Comparison of ENCODE assay signal across 17 cellular contexts in genomic region chr4:172007889-172008288, GRCh38.
DNase-seq lines count a peak whose midpoint lies in the region; ATAC-seq, FAIRE-seq and TF ChIP-seq lines count a peak whose summit lies in the region.
"Had no signal": no experiment of that assay in that cellular context is flagged by ENCODE, and none has a peak within 500 bp of the region (broad histone marks: within the 10 kb centered on the region; RNA-seq: fewer than 3 reads in every experiment).

No MANE protein-coding gene starts in this region.

- no peak for DNase-seq in SK-N-SH
- peak; percentile 8 for DNase-seq in NCI-H69 (lab: John Stamatoyannopoulos, UW)
- peak; percentile 16 for DNase-seq in RPMI8226
- DNase-seq in NCI-H1436 treated with DMSO at 0.1 percent for 48 hours (lab: John Stamatoyannopoulos, UW), result no peak
- no peak for DNase-seq in HepG2 (ENCODE audit: low spot score)
- DNase-seq: 8988T; Calu3; CD4-positive, alpha-beta memory T cell; DMS79 treated with DMSO at 0.1 percent for 48 hours; GF-D8; HCEC 1CT had no signal

- no peak for TF ChIP-seq POLR2A in HepG2 (IDR thresholded peaks at IDR 0.05; ENCODE audit: insufficient read depth in 1 of 2, low read depth in 2 of 2, low read length in 2 of 2)

- H4K20me1 ChIP-seq in SK-N-SH (ENCODE audit: insufficient read depth) (no peaks in the 10 kb centered on the region), HepG2 (ENCODE audit: insufficient read depth, low read length) (no peaks in the 10 kb centered on the region)
- H4K20me1 ChIP-seq: BLaER1 had no signal

- H3K27ac Mint-ChIP-seq in activated T-helper 17 cell treated with anti-CD3 and anti-CD28 coated beads, Interleukin-2, amount 50 U/mL, for 72 hours, result no peak overlapping the region
- H3K27ac Mint-ChIP-seq: CD14-positive monocyte, GM23338 had no signal

- intact Hi-C loops in HepG2 (cut with micrococcal nuclease; ENCODE audit: unreplicated experiment), result no loop called here

- CTCF ChIA-PET in SK-N-SH (lab: Yijun Ruan, JAX), result interaction anchor here (0.7 kb wide), 1 partner anchor 1489 kb away, joined by 3 read pairs; no protein-coding TSS in a partner anchor
- CTCF ChIA-PET in HepG2 (lab: Yijun Ruan, JAX; ENCODE audit: low intra/inter-chr PET ratio, low total read pairs), result no interaction called here

- in situ Hi-C loops in HepG2 (cut with HindIII; ENCODE audit: extremely low pct_ligation_motif_present, low pct_unique_long_range_greater_than_20kb), result no loop called here

- TF ChIP-seq EP300 in SK-N-SH (IDR thresholded peaks at IDR 0.05; ENCODE audit: borderline replicate concordance in 1 of 2, low read depth in 1 of 2, low read length in 1 of 2), result no peak
- no peak for TF ChIP-seq EP300 in HepG2 (IDR thresholded peaks at IDR 0.05; ENCODE audit: low read depth in 2 of 2, low read length in 2 of 2)
- no peak for TF ChIP-seq EP300 in HepG2 (CRISPR knock-in tag; IDR thresholded peaks at IDR 0.05; ENCODE audit: borderline replicate concordance)

- no peak for TF ChIP-seq RAD21 in SK-N-SH (IDR thresholded peaks at IDR 0.05; ENCODE audit: low read length)
- TF ChIP-seq RAD21 in HepG2 (CRISPR knock-in tag; IDR thresholded peaks at IDR 0.05), result no peak

- no peaks in the 10 kb centered on the region for H3F3A ChIP-seq in SK-N-SH (replicated peaks; ENCODE audit: insufficient read depth)

- no peaks in the 10 kb centered on the region for H3K27me3 ChIP-seq in SK-N-SH (ENCODE audit: insufficient read depth)
- H3K27me3 ChIP-seq in HepG2 (ENCODE audit: control insufficient read depth in 1 of 2, insufficient read depth in 2 of 2, low read length in 2 of 2), result no peaks in the 10 kb centered on the region
- H3K27me3 ChIP-seq: BLaER1 had no signal

- POLR2A ChIA-PET in SK-N-SH (lab: Yijun Ruan, JAX) (no interaction called here), HepG2 (lab: Yijun Ruan, JAX) (no interaction called here)

- no peak for FAIRE-seq in HepG2 (lab: Jason Lieb, UNC)
- FAIRE-seq: H54 had no signal

- no peak overlapping the region for H3K9ac ChIP-seq in SK-N-SH
- H3K9ac ChIP-seq in HepG2 (ENCODE audit: insufficient read depth, low read depth, low read length), result no peak overlapping the region
- H3K9ac ChIP-seq: BLaER1 had no signal

- H3K36me3 Mint-ChIP-seq in activated T-helper 17 cell treated with anti-CD3 and anti-CD28 coated beads, Interleukin-2, amount 50 U/mL, for 72 hours (ENCODE audit: low read depth), result no peaks in the 10 kb centered on the region
- H3K36me3 Mint-ChIP-seq: CD14-positive monocyte; CD4-positive, alpha-beta memory T cell had no signal

- no TSS peak for BruUV-seq in HepG2 (replicated peaks; lab: Mats Ljungman, UMichigan)

- TF ChIP-seq CTCF in SK-N-SH (IDR thresholded peaks at IDR 0.05) (no peak), HepG2 (CRISPR knock-in tag; IDR thresholded peaks at IDR 0.05) (no peak)

- H3K9me2 ChIP-seq in SK-N-SH, result no peaks in the 10 kb centered on the region

- H2AFZ ChIP-seq in SK-N-SH (ENCODE audit: low read depth) (no peak overlapping the region), HepG2 (ENCODE audit: low read length) (no peak overlapping the region)
- H2AFZ ChIP-seq: GM23338 had no signal

- no peaks in the 10 kb centered on the region for H3K4me1 Mint-ChIP-seq in activated T-helper 17 cell treated with anti-CD3 and anti-CD28 coated beads, Interleukin-2, amount 50 U/mL, for 72 hours
- H3K4me1 Mint-ChIP-seq: CD4-positive, alpha-beta memory T cell had no signal

- H3K9me3 Mint-ChIP-seq in activated T-helper 17 cell treated with anti-CD3 and anti-CD28 coated beads, Interleukin-2, amount 50 U/mL, for 72 hours, result no peaks in the 10 kb centered on the region
- H3K9me3 Mint-ChIP-seq: GM23338 had no signal

- H3K4me2 ChIP-seq in SK-N-SH, result no peak overlapping the region
- H3K4me2 ChIP-seq in HepG2 (ENCODE audit: low read depth, low read length), result no peak overlapping the region
- H3K4me2 ChIP-seq: BLaER1 had no signal

- H3K27me3 Mint-ChIP-seq in activated T-helper 17 cell treated with anti-CD3 and anti-CD28 coated beads, Interleukin-2, amount 50 U/mL, for 72 hours, result no peaks in the 10 kb centered on the region
- H3K27me3 Mint-ChIP-seq: CD4-positive, alpha-beta memory T cell had no signal

- no peaks in the 10 kb centered on the region for H3K36me3 ChIP-seq in SK-N-SH (replicated peaks in 1 of 2; ENCODE audit: control insufficient read depth in 1 of 2, insufficient read depth in 2 of 2, low read length in 1 of 2)
- H3K36me3 ChIP-seq in HepG2 (replicated peaks in 1 of 2; ENCODE audit: control insufficient read depth in 1 of 2, insufficient read depth in 2 of 2, low read length in 2 of 2), result no peaks in the 10 kb centered on the region
- H3K36me3 ChIP-seq: BLaER1 had no signal

- H3K4me1 ChIP-seq in SK-N-SH (ENCODE audit: control insufficient read depth in 1 of 2, insufficient read depth in 2 of 2, low read depth in 1 of 2, low read length in 1 of 2) (peaks cover 0 to 4% of the 10 kb centered on the region in 2 experiments; a peak in 2 of 4 replicates), HepG2 (ENCODE audit: insufficient read depth, low read length) (no peaks in the 10 kb centered on the region)

- no peaks in the 10 kb centered on the region for H3K79me2 ChIP-seq in SK-N-SH (ENCODE audit: insufficient read depth)
- no peaks in the 10 kb centered on the region for H3K79me2 ChIP-seq in HepG2 (ENCODE audit: insufficient read depth, low read length)

- H3K4me3 ChIP-seq in SK-N-SH (ENCODE audit: low read depth in 2 of 2, low read length in 1 of 2) (no peak overlapping the region), HepG2 (replicated peaks in 1 of 3; ENCODE audit: insufficient read depth in 1 of 3, low read depth in 2 of 3, low read length in 3 of 3) (no peak overlapping the region)
- H3K4me3 ChIP-seq: BLaER1, GM23338 had no signal

- H3K27ac ChIP-seq in SK-N-SH (ENCODE audit: low read depth in 2 of 2, low read length in 1 of 2) (peak overlapping the region in 1 of 2 experiments; percentile 39; a peak in 1 of 4 replicates), HepG2 (ENCODE audit: extremely low read length, insufficient read depth, low read length) (no peak overlapping the region)
- H3K27ac ChIP-seq: BLaER1 had no signal

- H3K4me3 Mint-ChIP-seq in activated T-helper 17 cell treated with anti-CD3 and anti-CD28 coated beads, Interleukin-2, amount 50 U/mL, for 72 hours, result no peak overlapping the region
- H3K4me3 Mint-ChIP-seq: CD14-positive monocyte; CD4-positive, alpha-beta memory T cell; GM23338 had no signal

- H3K9me3 ChIP-seq in SK-N-SH (no peaks in the 10 kb centered on the region), HepG2 (ENCODE audit: low read length) (no peaks in the 10 kb centered on the region)
- H3K9me3 ChIP-seq: BLaER1 had no signal

- no peak for ATAC-seq in SK-N-SH treated with all-trans-retinoic acid at 6 μM for 48 hours
- no peak for ATAC-seq in activated T-helper 17 cell treated with anti-CD3 and anti-CD28 coated beads, Interleukin-2, amount 50 U/mL, for 72 hours (replicated peaks)
- ATAC-seq in HepG2, result no peak
- ATAC-seq: GM23338 had no signal

TF ChIP-seq in SK-N-SH treated with all-trans-retinoic acid at 6 μM for 48 hours, 23 proteins besides CTCF, POLR2A, EP300 and RAD21:
- 0 out of 2 replicates have a peak, but pooled peaks have one; percentile 28 for TF ChIP-seq BACH2 (CRISPR knock-in tag; IDR thresholded peaks at IDR 0.05; ENCODE audit: borderline replicate concordance)
- TF ChIP-seq SNAI2 (CRISPR knock-in tag; IDR thresholded peaks at IDR 0.05), result no peak
- TF ChIP-seq TCF4 (CRISPR knock-in tag; IDR thresholded peaks at IDR 0.05; ENCODE audit: borderline replicate concordance), result peak; percentile 91

TF ChIP-seq in SK-N-SH, 30 proteins besides CTCF, POLR2A, EP300 and RAD21 (continues in another document):
- TF ChIP-seq GABPA (IDR thresholded peaks at IDR 0.05; ENCODE audit: low read depth) (no peak), RCOR1 (IDR thresholded peaks at IDR 0.05; ENCODE audit: low read length) (no peak), TAF1 (IDR thresholded peaks at IDR 0.05; ENCODE audit: borderline replicate concordance, low read depth, low read length) (no peak), CHD2 (IDR thresholded peaks at IDR 0.05; ENCODE audit: low read length, partially characterized antibody) (no peak), SIN3A (IDR thresholded peaks at IDR 0.05; ENCODE audit: borderline replicate concordance, low read depth, low read length) (no peak), TEAD4 (IDR thresholded peaks at IDR 0.05; ENCODE audit: borderline replicate concordance, insufficient read depth) (no peak), FOSL2 (IDR thresholded peaks at IDR 0.05; ENCODE audit: borderline replicate concordance, low read depth) (no peak)
- TF ChIP-seq, protein P1, sequence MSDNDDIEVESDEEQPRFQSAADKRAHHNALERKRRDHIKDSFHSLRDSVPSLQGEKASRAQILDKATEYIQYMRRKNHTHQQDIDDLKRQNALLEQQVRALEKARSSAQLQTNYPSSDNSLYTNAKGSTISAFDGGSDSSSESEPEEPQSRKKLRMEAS (IDR thresholded peaks at IDR 0.05; ENCODE audit: low read depth), result no peak

TF ChIP-seq in HepG2, 621 proteins besides CTCF, POLR2A, EP300 and RAD21:
- TF ChIP-seq ZSCAN31 (CRISPR knock-in tag; IDR thresholded peaks at IDR 0.05; ENCODE audit: low read depth), result no peak
- TF ChIP-seq MAFK (conservative IDR thresholded peaks at IDR 0.05 in 1 of 2, IDR thresholded peaks at IDR 0.05 in 1 of 2; ENCODE audit: low read length in 2 of 2), result peak in 1 of 2 experiments; percentile 44; a peak in 1 of 4 replicates
- TF ChIP-seq SMAD1 (CRISPR knock-in tag; IDR thresholded peaks at IDR 0.05; ENCODE audit: borderline replicate concordance, low read depth), result no peak
- TF ChIP-seq ZNF143 (CRISPR knock-in tag; IDR thresholded peaks at IDR 0.05), result no peak
- TF ChIP-seq KLF6 (CRISPR knock-in tag; IDR thresholded peaks at IDR 0.05), result no peak
- TF ChIP-seq RBM22 (optimal IDR thresholded peaks at IDR 0.05; ENCODE audit: low read length), result no peak
TF ChIP-seq in HepG2: peak in this region for 1.

Comparison
In these comparisons a context has a peak if more than half of its experiments do, and no peak if none do; other contexts are left out.
1. DNase-seq: peak in NCI-H69 (single experiment) and RPMI8226 (single experiment); none in SK-N-SH (single experiment), NCI-H1436 treated with DMSO at 0.1 percent for 48 hours (single experiment) and HepG2 (single experiment).